Comparison of ENCODE assay signal across 20 cellular contexts in genomic region chr3:69684309-69684981, GRCh38. TPM values are rescaled to one million over a fixed set of nuclear protein-coding genes. Genes with fewer than 3 reads are reported as not detected.
DNase-seq lines count a peak whose midpoint lies in the region; ATAC-seq, FAIRE-seq and TF ChIP-seq lines count a peak whose summit lies in the region.
"Had no signal": no experiment of that assay in that cellular context is flagged by ENCODE, and none has a peak within 500 bp of the region (broad histone marks: within the 10 kb centered on the region; RNA-seq: fewer than 3 reads in every experiment).

No MANE protein-coding gene starts in this region.

- H4K20me1 ChIP-seq in GM12878 (ENCODE audit: control insufficient read depth, insufficient read depth), result no peaks in the 10 kb centered on the region

- H3K9ac ChIP-seq in GM12878 (ENCODE audit: control insufficient read depth, insufficient read depth, low read length), result no peak overlapping the region
- H3K9ac ChIP-seq: GM23248 had no signal

- SMC1A ChIA-PET in GM12878 (lab: Charles Lee; ENCODE audit: uncharacterized antibody, unreplicated experiment), result no interaction called here

- no peak for TF ChIP-seq POLR2A in GM12878 (IDR thresholded peaks at IDR 0.05; ENCODE audit: low read depth, low read length)
- TF ChIP-seq POLR2A in suprapubic skin (IDR thresholded peaks at IDR 0.05), result no peak

- no peak for ATAC-seq in GM12878

- TF ChIP-seq EP300 in GM12878 (IDR thresholded peaks at IDR 0.05; ENCODE audit: borderline replicate concordance in 1 of 2, control insufficient read depth in 1 of 2, low read depth in 2 of 2, low read length in 2 of 2) (no peak), suprapubic skin (IDR thresholded peaks at IDR 0.05) (no peak)

- H3K4me3 ChIP-seq in GM12878, result no peak overlapping the region
- no peak overlapping the region for H3K4me3 ChIP-seq in suprapubic skin
- H3K4me3 ChIP-seq: GM23248, HAP-1 had no signal

- CTCF ChIA-PET in HEK293T (lab: Yijun Ruan, JAX) (no interaction called here), GM12878 (lab: Yijun Ruan, JAX) (no interaction called here)

- H3K9me3 ChIP-seq in GM12878 (replicated peaks; ENCODE audit: control insufficient read depth, insufficient read depth, low read length) (no peaks in the 10 kb centered on the region), suprapubic skin (no peaks in the 10 kb centered on the region)
- H3K9me3 ChIP-seq: Caco-2, HAP-1 had no signal

- 33% methylated on average over 2 of the region's 2 CpGs for whole genome bisulfite sequencing in GM12878 (ENCODE audit: insufficient coverage, insufficient replicate concordance, low lambda C conversion rate, missing lambda C conversion rate)
- 67% methylated on average over 2 of the region's 2 CpGs for WGBS in suprapubic skin

- H3K27me3 ChIP-seq in GM12878 (replicated peaks in 1 of 2; ENCODE audit: control insufficient read depth in 2 of 2, insufficient read depth in 2 of 2, low read length in 1 of 2) (no peaks in the 10 kb centered on the region), suprapubic skin (no peaks in the 10 kb centered on the region)

- TF ChIP-seq RAD21 in GM12878 (IDR thresholded peaks at IDR 0.05; ENCODE audit: insufficient read depth, low read depth, low read length), result no peak

- H3K27ac ChIP-seq in GM12878 (ENCODE audit: control insufficient read depth, insufficient read depth), result no peak overlapping the region
- peak overlapping the region; percentile 31 for H3K27ac ChIP-seq in suprapubic skin
- H3K27ac ChIP-seq: C4-2B, GM23248 had no signal

- in situ Hi-C loops in GM12878 (cut with MboI), result no loop called here

- no peaks in the 10 kb centered on the region for H3K79me2 ChIP-seq in GM12878 (ENCODE audit: control insufficient read depth, insufficient read depth, low read length)

- no peak overlapping the region for H2AFZ ChIP-seq in GM12878 (ENCODE audit: control insufficient read depth, low read depth, low read length)
- H2AFZ ChIP-seq: GM23248 had no signal

- H3K4me2 ChIP-seq in GM12878 (ENCODE audit: control insufficient read depth, insufficient read depth), result no peak overlapping the region

- no peak for DNase-seq in HEK293T (ENCODE audit: extremely low spot score)
- no peak for DNase-seq in GM12878 (ENCODE audit: low read depth, low spot score)
- no peak for DNase-seq in suprapubic skin (ENCODE audit: low spot score in 2 of 2)
- DNase-seq in EL, result no peak
- DNase-seq in AG20443 (ENCODE audit: low spot score), result no peak
- DNase-seq in DMS53 treated with DMSO at 0.1 percent for 48 hours (lab: John Stamatoyannopoulos, UW; ENCODE audit: unreplicated experiment), result no peak
- DNase-seq: ACHN; AML-193; Caco-2; CD4-positive, alpha-beta T cell; DMS79; GF-D8; GM23248; HFFc6; KG1 had no signal

- RAD21 ChIA-PET in GM12878 (lab: Charles Lee; ENCODE audit: unreplicated experiment), result no interaction called here

- H3K36me3 ChIP-seq in GM12878 (ENCODE audit: control insufficient read depth in 2 of 2, insufficient read depth in 2 of 2, low read length in 1 of 2), result no peaks in the 10 kb centered on the region
- no peaks in the 10 kb centered on the region for H3K36me3 ChIP-seq in suprapubic skin
- H3K36me3 ChIP-seq: HAP-1 had no signal

- TF ChIP-seq CTCF in GM12878 (IDR thresholded peaks at IDR 0.05 in 2 of 3, conservative IDR thresholded peaks at IDR 0.05 in 1 of 3; ENCODE audit: control insufficient read depth in 2 of 3, extremely low read depth in 1 of 3, insufficient read depth in 1 of 3, low read depth in 3 of 3, low read length in 3 of 3) (no peak), suprapubic skin (IDR thresholded peaks at IDR 0.05) (no peak)

- intact Hi-C loops in GM12878 (cut with micrococcal nuclease; ENCODE audit: unreplicated experiment), result no loop called here

- FAIRE-seq in GM12878 (lab: Jason Lieb, UNC), result no peak
- FAIRE-seq: D721Med, GM19239, HTR-8/SVneo had no signal

- no TSS peak for BruUV-seq in GM12878 (replicated peaks; lab: Mats Ljungman, UMichigan)

- H3K4me1 ChIP-seq in GM12878 (ENCODE audit: control insufficient read depth, insufficient read depth, low read length), result no peaks in the 10 kb centered on the region
- peaks cover 6% of the 10 kb centered on the region for H3K4me1 ChIP-seq in suprapubic skin

- POLR2A ChIA-PET in HEK293T (lab: Yijun Ruan, JAX) (no interaction called here), GM12878 (lab: Charles Lee) (no interaction called here)

TF ChIP-seq in HEK293T, 16 proteins besides CTCF, POLR2A, EP300 and RAD21:
- no peak for TF ChIP-seq SP1 (IDR thresholded peaks at IDR 0.05)
- no peak for TF ChIP-seq NFRKB (IDR thresholded peaks at IDR 0.05)
- no peak for TF ChIP-seq LEF1 (IDR thresholded peaks at IDR 0.05; ENCODE audit: borderline replicate concordance)
- TF ChIP-seq PKNOX1 (IDR thresholded peaks at IDR 0.05), result peak; percentile 71
- TF ChIP-seq FOXA1 (IDR thresholded peaks at IDR 0.05), result no peak
- no peak for TF ChIP-seq FOXK2 (IDR thresholded peaks at IDR 0.05)

TF ChIP-seq in GM12878, 131 proteins besides CTCF, POLR2A, EP300 and RAD21:
- TF ChIP-seq CEBPB (IDR thresholded peaks at IDR 0.05; ENCODE audit: borderline replicate concordance in 1 of 2, low read depth in 2 of 2, low read length in 2 of 2), result no peak
- peak; percentile 77 for TF ChIP-seq PKNOX1 (IDR thresholded peaks at IDR 0.05)

RNA-seq across cellular contexts. Expression of gene MITF, which starts 54.8 kb away (rescaled TPM):
- total RNA-seq in GM12878 (2013; cell fraction: nucleolus; rRNA removed), result not detected in 2 replicates
- total RNA-seq in GM12878 (2014; rRNA removed) (under 0.01 TPM in 2 replicates), GM12878 (2014; rRNA removed; fragmentation: Illumina TruSeq; extraction: Trizol) (not detected in 2 replicates), GM12878 (2021) (not detected in 2 replicates), suprapubic skin (10 to 100 TPM; 19.4 to 35.3 (median 21.7) TPM)
- not detected for polyA plus RNA-seq in GM12878 (2011; ENCODE audit: low read depth)
- polyA plus RNA-seq in GM12878 (2011; rRNA removed) (0.90 and 1.1 TPM in 2 replicates), GM12878 (2014; fragmentation: Illumina TruSeq; extraction: Trizol) (0.06 TPM in 1 of 2 replicates, not detected in the other), GM12878 (2014; fragmentation: Nextera tagmentation; extraction: Ambion mirVana) (under 1 TPM in 1 of 2 experiments, not detected in 1; 0.02 TPM), GM12878 (2014; rRNA removed) (0.04 TPM in 1 of 2 replicates, not detected in the other), GM12878 (2016; fragmentation: Nextera tagmentation; extraction: Ambion mirVana) (under 1 TPM; 0.06 to 0.07 TPM)
- polyA plus RNA-seq in GM12878 (2011; cell fraction: cytosol; rRNA removed), result 1.0 and 1.1 TPM in 2 replicates
- polyA plus RNA-seq in GM12878 (2011; cell fraction: nucleus; rRNA removed), result 0.52 and 0.64 TPM in 2 replicates
- not detected in 2 replicates for polyA plus RNA-seq in GM12878 (2012)
- 1.5 and 1.6 TPM in 2 replicates for polyA minus RNA-seq in GM12878 (2011; rRNA and poly(A)+ RNA removed)
- 0.52 and 1.9 TPM in 2 replicates for polyA minus RNA-seq in GM12878 (2011; cell fraction: cytosol; rRNA and poly(A)+ RNA removed)
- polyA minus RNA-seq in GM12878 (2011; cell fraction: nucleus; rRNA and poly(A)+ RNA removed), result 2.5 and 3.3 TPM in 2 replicates
- total RNA-seq: CD4-positive, alpha-beta T cell had no signal

Comparison
In these comparisons a context has a peak if more than half of its experiments do, and no peak if none do; other contexts are left out.
1. RNA of gene MITF, which starts 54.8 kb away (total RNA-seq): 19.4 to 35.3 TPM in suprapubic skin; under 0.01 TPM in GM12878; every median in the first group is over 10 times any median in the second.